In the genomic region with DNA sequence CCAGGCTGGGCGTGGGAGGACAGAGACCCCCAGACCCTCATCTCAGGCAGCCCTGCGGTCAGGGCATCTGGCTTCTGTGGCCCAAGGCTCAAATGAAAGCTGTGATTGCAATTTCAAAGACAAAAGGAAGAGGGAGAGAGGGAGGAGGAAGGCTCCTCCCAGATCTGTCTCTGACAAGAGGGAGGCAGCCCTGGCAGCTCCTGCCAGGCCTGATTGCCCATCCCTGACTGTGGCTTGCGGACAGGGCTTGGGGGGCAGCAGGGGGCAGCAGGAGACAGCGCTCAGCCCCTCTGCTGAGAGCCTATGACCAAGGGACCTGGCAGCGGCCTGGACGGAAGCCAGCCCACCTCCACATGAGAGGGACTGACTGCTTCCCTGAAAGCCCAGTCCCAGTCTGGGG, we compare ENCODE assay signal across 8 cellular contexts.
A peak's percentile ranks its signal among the peaks of the same experiment; 100 is the strongest.
DNase-seq lines count a peak whose midpoint lies in the region; ATAC-seq, FAIRE-seq and TF ChIP-seq lines count a peak whose summit lies in the region.

No MANE protein-coding gene starts in this region.

- no peak for FAIRE-seq in urothelium cell line (lab: Jason Lieb, UNC)

- H3K4me1 Mint-ChIP-seq in progenitor cell of endocrine pancreas (ENCODE audit: low read depth) = peaks cover 4% of the 10 kb centered on the region
- H3K4me1 Mint-ChIP-seq in T-cell = peaks cover 0 to 4% (median 0%) of the 10 kb centered on the region in 3 donors

- CTCF ChIA-PET in T-cell (lab: Charles Lee) = no interaction called here

- DNase-seq in stimulated activated CD4-positive, alpha-beta T cell treated with anti-CD3 and anti-CD28 coated beads, Interleukin-15, amount 100 ng/mL, for 24 hours = peak; percentile 26
- DNase-seq in stimulated activated CD4-positive, alpha-beta T cell treated with anti-CD3 and anti-CD28 coated beads, Interleukin-4, amount 100 ng/mL, for 1 hour = no peak
- DNase-seq in NCI-H2227 treated with DMSO at 0.1 percent for 48 hours (lab: John Stamatoyannopoulos, UW) = peak; percentile 36
- peak; percentile 13 for DNase-seq in cerebellum (ENCODE audit: low spot score)
- peak; percentile 40 for DNase-seq in urothelium cell line (ENCODE audit: low spot score)
- no peak for DNase-seq in progenitor cell of endocrine pancreas (ENCODE audit: low spot score, unreplicated experiment)
- no peak for DNase-seq in T-cell

- H3K4me3 Mint-ChIP-seq in progenitor cell of endocrine pancreas (ENCODE audit: low read depth) = no peak overlapping the region
- H3K4me3 Mint-ChIP-seq in T-cell = no peak overlapping the region

- peaks cover 17% of the 10 kb centered on the region for H3K27me3 Mint-ChIP-seq in progenitor cell of endocrine pancreas
- H3K27me3 Mint-ChIP-seq in T-cell = peaks cover 13% of the 10 kb centered on the region in 2 donors

- H3K36me3 Mint-ChIP-seq in progenitor cell of endocrine pancreas (ENCODE audit: insufficient read depth) (no peaks in the 10 kb centered on the region), T-cell (no peaks in the 10 kb centered on the region)

- ATAC-seq in T-cell (replicated peaks in 1 of 4) = no peak
- no peak for ATAC-seq in HG03280 (IDR thresholded peaks at IDR 0.05; ENCODE audit: unreplicated experiment)

- no peaks in the 10 kb centered on the region for H3K9me3 Mint-ChIP-seq in progenitor cell of endocrine pancreas (ENCODE audit: low read depth)
- H3K9me3 Mint-ChIP-seq in T-cell = no peaks in the 10 kb centered on the region

- POLR2A ChIA-PET in T-cell (lab: Charles Lee) = no interaction called here

- no peak for TF ChIP-seq CTCF in progenitor cell of endocrine pancreas (IDR thresholded peaks at IDR 0.05; ENCODE audit: unreplicated experiment)

- no peak overlapping the region for H3K27ac Mint-ChIP-seq in progenitor cell of endocrine pancreas
- H3K27ac Mint-ChIP-seq in T-cell = no peak overlapping the region

Comparison
In these comparisons a context has a peak if more than half of its experiments do, and no peak if none do; other contexts are left out.
1. DNase-seq: peak in stimulated activated CD4-positive, alpha-beta T cell treated with anti-CD3 and anti-CD28 coated beads, Interleukin-15, amount 100 ng/mL, for 24 hours (single experiment), NCI-H2227 treated with DMSO at 0.1 percent for 48 hours (single experiment), cerebellum (single experiment) and urothelium cell line (single experiment); none in stimulated activated CD4-positive, alpha-beta T cell treated with anti-CD3 and anti-CD28 coated beads, Interleukin-4, amount 100 ng/mL, for 1 hour (single experiment), progenitor cell of endocrine pancreas (single experiment) and T-cell (0 of 34).